ENCODE assay signal across 16 cellular contexts in genomic region chr7:66250711-66251110, GRCh38. TPM values are rescaled to one million over a fixed set of nuclear protein-coding genes. Genes with fewer than 3 reads are reported as not detected.
DNase-seq lines count a peak whose midpoint lies in the region; ATAC-seq and TF ChIP-seq lines count a peak whose summit lies in the region.
"Had no signal": no experiment of that assay in that cellular context is flagged by ENCODE, and none has a peak within 500 bp of the region (broad histone marks: within the 10 kb centered on the region; RNA-seq: fewer than 3 reads in every experiment).

No MANE protein-coding gene starts in this region.

- no peak for ATAC-seq in left colon
- no peak for ATAC-seq in HG02798 (IDR thresholded peaks at IDR 0.05; ENCODE audit: poor library complexity, unreplicated experiment)
- no peak for ATAC-seq in GM19023 (IDR thresholded peaks at IDR 0.05; ENCODE audit: unreplicated experiment)
- ATAC-seq: activated CD4-positive, CD25-positive, alpha-beta regulatory T cell treated with anti-CD3 and anti-CD28 coated beads, Interleukin-2, amount 50 U/mL, for 24 hours; effector memory CD8-positive, alpha-beta T cell; psoas muscle had no signal

- no peak overlapping the region for H3K4me3 ChIP-seq in cardiac fibroblast (replicated peaks in 1 of 2; ENCODE audit: low read depth in 2 of 2, low read length in 2 of 2)
- H3K4me3 ChIP-seq: psoas muscle, SK-N-MC, stomach had no signal

- no peak for TF ChIP-seq CTCF in cardiac fibroblast (IDR thresholded peaks at IDR 0.05; ENCODE audit: low read depth, low read length)

- intact Hi-C loops in left colon (cut with DNase I, micrococcal nuclease): no loop called here

- DNase-seq in EH (ENCODE audit: low read depth) (peak; percentile 83), NCI-H2227 treated with DMSO at 0.1 percent for 48 hours (lab: John Stamatoyannopoulos, UW) (peak; percentile 88), cardiac fibroblast (ENCODE audit: low read depth in 2 of 2) (peak; percentile 73 to 98), lung microvascular endothelial cell (ENCODE audit: low read depth in 2 of 2) (peak; percentile 40 to 96), left colon (no peak), GM19240 (ENCODE audit: insufficient read length, low spot score) (no peak)
- DNase-seq: CD4-positive, CD25-positive, alpha-beta regulatory T cell; effector memory CD8-positive, alpha-beta T cell; MV-4-11; NCI-H526 treated with DMSO at 0.1 percent for 48 hours; psoas muscle; stomach had no signal

RNA-seq across cellular contexts. Expression of gene TPST1, which starts 45.6 kb away (rescaled TPM):
- total RNA-seq in lung microvascular endothelial cell: 18.3 and 35.5 TPM in 2 replicates
- 1 to 10 TPM; 4.7 TPM for total RNA-seq in left colon

Comparison
In these comparisons a context has a peak if more than half of its experiments do, and no peak if none do; other contexts are left out.
1. DNase-seq: peak in EH (single experiment), NCI-H2227 treated with DMSO at 0.1 percent for 48 hours (single experiment), cardiac fibroblast (2 of 2) and lung microvascular endothelial cell (2 of 2); none in left colon (0 of 2) and GM19240 (single experiment).